Comparison of ENCODE assay signal across 13 cellular contexts in the genomic region with DNA sequence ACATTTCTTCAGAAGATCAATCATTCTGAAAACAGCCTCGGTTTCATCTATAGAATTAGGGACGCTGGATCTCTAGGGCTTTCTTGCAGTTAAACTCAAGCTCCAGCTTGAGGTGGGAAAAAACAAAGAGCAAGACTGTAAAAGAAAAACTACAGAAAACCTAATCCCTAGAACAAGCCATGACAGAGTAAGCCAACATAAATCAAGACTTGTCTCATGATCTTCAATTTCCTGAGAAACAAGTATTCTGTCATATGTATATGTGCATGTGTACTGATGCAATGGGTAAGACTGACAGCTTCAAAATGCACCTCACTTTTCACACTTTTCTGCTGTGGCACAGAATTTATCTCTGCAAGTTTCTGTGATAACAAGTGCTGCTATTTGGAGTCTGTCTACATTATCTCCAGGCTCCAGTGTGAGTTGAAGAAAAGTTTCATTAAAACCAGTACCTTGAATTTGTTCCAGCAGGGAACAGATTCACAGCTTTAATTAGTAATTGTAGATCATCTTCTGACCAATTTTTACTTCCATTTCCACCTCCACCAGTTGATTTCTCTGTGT.
"Had no signal": no experiment of that assay in that cellular context is flagged by ENCODE, and none has a peak within 500 bp of the region (broad histone marks: within the 10 kb centered on the region; RNA-seq: fewer than 3 reads in every experiment).

No MANE protein-coding gene starts in this region.

- H3K4me3 ChIP-seq: body of pancreas, gastroesophageal sphincter, skin epidermis had no signal

- DNase-seq: activated CD4-positive, CD25-positive, alpha-beta regulatory T cell treated with anti-CD3 and anti-CD28 coated beads, Interleukin-2, amount 50 U/mL, for 72 hours; activated effector memory CD4-positive, alpha-beta T cell treated with anti-CD3 and anti-CD28 coated beads, Interleukin-2, amount 50 U/mL, for 16 hours; amniotic stem cell; body of pancreas; effector memory CD8-positive, alpha-beta T cell; midbrain; naive B cell; posterior cingulate gyrus; SIG-M5; stimulated activated naive CD4-positive, alpha-beta T cell had no signal

- H3K4me3 Mint-ChIP-seq: effector memory CD8-positive, alpha-beta T cell; naive B cell had no signal

- H3K27me3 Mint-ChIP-seq: effector memory CD8-positive, alpha-beta T cell; naive B cell had no signal

- H3K9me3 Mint-ChIP-seq: effector memory CD8-positive, alpha-beta T cell; naive B cell had no signal

- H3K27me3 ChIP-seq: body of pancreas, gastroesophageal sphincter had no signal

- H3K9me3 ChIP-seq: body of pancreas, gastroesophageal sphincter had no signal

- H3K4me1 ChIP-seq: body of pancreas, gastroesophageal sphincter had no signal

- H3K27ac ChIP-seq: body of pancreas, epithelial cell of prostate, gastroesophageal sphincter, skin epidermis had no signal
